ENCODE assay signal across 1 cellular context in genomic region chr10:80174641-80175395, GRCh38.
TF ChIP-seq lines count a peak whose summit lies in the region.

No MANE protein-coding gene starts in this region.

TF ChIP-seq in IMR-90, 13 proteins besides CTCF, POLR2A, EP300 and RAD21 (continued from another document):
- TF ChIP-seq USF2 (IDR thresholded peaks at IDR 0.05; ENCODE audit: low read depth, low read length): no peak
- no peak for TF ChIP-seq CHD1 (IDR thresholded peaks at IDR 0.05; ENCODE audit: low read depth, low read length)
- no peak for TF ChIP-seq MXI1 (IDR thresholded peaks at IDR 0.05; ENCODE audit: borderline replicate concordance, low read depth, low read length)
- no peak for TF ChIP-seq ELK1 (IDR thresholded peaks at IDR 0.05; ENCODE audit: borderline replicate concordance, low read depth, low read length)
TF ChIP-seq in IMR-90: peak in this region for 0.
